14 cellular contexts compared by ENCODE assay signal in genomic region chrX:100980608-100981497, GRCh38. TPM values are rescaled to one million over a fixed set of nuclear protein-coding genes. Genes with fewer than 3 reads are reported as not detected.
A peak's percentile ranks its signal among the peaks of the same experiment; 100 is the strongest.
DNase-seq lines count a peak whose midpoint lies in the region; ATAC-seq and TF ChIP-seq lines count a peak whose summit lies in the region.
"Had no signal": no experiment of that assay in that cellular context is flagged by ENCODE, and none has a peak within 500 bp of the region (broad histone marks: within the 10 kb centered on the region; RNA-seq: fewer than 3 reads in every experiment).

No MANE protein-coding gene starts in this region.

- H3K9me3 ChIP-seq in trophoblast cell (ENCODE audit: insufficient read depth, low read depth, low read length), result no peaks in the 10 kb centered on the region
- H3K9me3 ChIP-seq: esophagus muscularis mucosa had no signal

- intact Hi-C loops in Calu3 (cut with micrococcal nuclease; ENCODE audit: unreplicated experiment), result no loop called here

- no peak overlapping the region for H3K14ac ChIP-seq in trophoblast cell (ENCODE audit: low read length)

- no peak overlapping the region for H2AFZ ChIP-seq in trophoblast cell (ENCODE audit: insufficient read depth, low read length, poor library complexity)

- H3K79me1 ChIP-seq in trophoblast cell (ENCODE audit: low read length), result peaks cover 3% of the 10 kb centered on the region

- H2AK5ac ChIP-seq in trophoblast cell (ENCODE audit: low read length), result no peak overlapping the region

- H2BK12ac ChIP-seq in trophoblast cell (ENCODE audit: low read length), result no peak overlapping the region

- no peak overlapping the region for H4K12ac ChIP-seq in trophoblast cell (ENCODE audit: low read depth, low read length)

- H3K4me1 ChIP-seq in trophoblast cell (ENCODE audit: control insufficient read depth in 1 of 2, insufficient read depth in 2 of 2, low read length in 2 of 2), result peaks cover 0 to 2% of the 10 kb centered on the region in 2 experiments
- H3K4me1 ChIP-seq: esophagus muscularis mucosa had no signal

- H3K27ac Mint-ChIP-seq in Calu3 (ENCODE audit: unreplicated experiment), result peak overlapping the region; percentile 83

- H3K27ac ChIP-seq in RWPE1 (peak overlapping the region; percentile 12; the same call in 1 of the 2 replicates), trophoblast cell (ENCODE audit: low read depth, low read length) (no peak overlapping the region)
- H3K27ac ChIP-seq: cardiac muscle cell, esophagus muscularis mucosa had no signal

- H3K9ac ChIP-seq in trophoblast cell (ENCODE audit: low read length), result no peak overlapping the region

- H2BK5ac ChIP-seq in trophoblast cell (ENCODE audit: low read depth, low read length, poor library complexity), result peak overlapping the region; percentile 13

- no CpG with 5 or more reads among the region's 6 CpGs for WGBS in trophoblast cell (ENCODE audit: extremely low coverage, insufficient coverage, insufficient read length)

- no peak overlapping the region for H3K4ac ChIP-seq in trophoblast cell (ENCODE audit: low read depth, low read length)

- no peak for TF ChIP-seq CTCF in Calu3 (IDR thresholded peaks at IDR 0.05; ENCODE audit: unreplicated experiment)
- TF ChIP-seq CTCF in RWPE1 (conservative IDR thresholded peaks at IDR 0.05; ENCODE audit: low read depth), result no peak

- H3K27me3 Mint-ChIP-seq in Calu3 (ENCODE audit: unreplicated experiment), result no peaks in the 10 kb centered on the region

- BruUV-seq in Calu3 (replicated peaks; lab: Mats Ljungman, UMichigan), result no TSS peak

- no peak overlapping the region for H4K8ac ChIP-seq in trophoblast cell (ENCODE audit: low read depth, low read length)

- peaks cover 12% of the 10 kb centered on the region for H3K36me3 Mint-ChIP-seq in Calu3 (ENCODE audit: insufficient read depth, unreplicated experiment)

- no peak overlapping the region for H3K4me3 Mint-ChIP-seq in Calu3 (ENCODE audit: low read depth, unreplicated experiment)

- H3K23ac ChIP-seq in trophoblast cell (ENCODE audit: low read length), result no peak overlapping the region

- H3K79me2 ChIP-seq in trophoblast cell (ENCODE audit: control insufficient read depth, insufficient read depth, low read length, poor library complexity), result no peaks in the 10 kb centered on the region

- no peak overlapping the region for H3K4me2 ChIP-seq in trophoblast cell (ENCODE audit: low read length)

- no peak overlapping the region for H3K18ac ChIP-seq in trophoblast cell (ENCODE audit: low read length)

- POLR2A ChIA-PET in RWPE1 (lab: Yijun Ruan, JAX; ENCODE audit: low non-redundant PET), result no interaction called here

- no peaks in the 10 kb centered on the region for H3K27me3 ChIP-seq in trophoblast cell (ENCODE audit: insufficient read depth, low read length)
- H3K27me3 ChIP-seq: cardiac muscle cell, esophagus muscularis mucosa had no signal

- H3K4me3 ChIP-seq in trophoblast cell (ENCODE audit: low read depth, low read length), result no peak overlapping the region
- H3K4me3 ChIP-seq: cardiac muscle cell, esophagus muscularis mucosa had no signal

- ATAC-seq in esophagus mucosa, result peak; percentile 84
- ATAC-seq in GM21576 (IDR thresholded peaks at IDR 0.05; ENCODE audit: unreplicated experiment), result no peak
- ATAC-seq: left colon had no signal

- no peaks in the 10 kb centered on the region for H3K36me3 ChIP-seq in trophoblast cell (ENCODE audit: control insufficient read depth in 1 of 2, insufficient read depth in 2 of 2, low read length in 2 of 2)
- H3K36me3 ChIP-seq: cardiac muscle cell had no signal

- DNase-seq in Calu3 (peak; percentile 85), RWPE1 (ENCODE audit: low spot score) (peak; percentile 4), trophoblast cell (no peak), DMS 273 treated with DMSO at 0.1 percent for 48 hours (lab: John Stamatoyannopoulos, UW) (no peak)
- DNase-seq in activated T-cell treated with anti-CD3 and anti-CD28 coated beads, Interleukin-2, amount 50 U/mL, for 48 hours, result no peak
- no peak for DNase-seq in activated CD4-positive, CD25-positive, alpha-beta regulatory T cell treated with anti-CD3 and anti-CD28 coated beads, Interleukin-2, amount 50 U/mL, for 72 hours
- DNase-seq: left colon; NCI-H1417 treated with DMSO at 0.1 percent for 48 hours; stimulated activated CD4-positive, alpha-beta T cell treated with anti-CD3 and anti-CD28 coated beads, Interleukin-4, amount 100 ng/mL, for 1 hour had no signal

- H2BK120ac ChIP-seq in trophoblast cell (ENCODE audit: insufficient read depth, low read length, poor library complexity), result no peak overlapping the region

- H3K9me3 Mint-ChIP-seq in Calu3 (ENCODE audit: low read depth, unreplicated experiment), result peaks cover 2% of the 10 kb centered on the region

- peaks cover 19% of the 10 kb centered on the region for H3K4me1 Mint-ChIP-seq in Calu3 (ENCODE audit: low read depth, unreplicated experiment)

- CTCF ChIA-PET in Calu3 (lab: Charles Lee) (interaction anchor here (1.3 kb wide), 1 partner anchor 54 kb away, joined by 3 read pairs; no protein-coding TSS in a partner anchor), RWPE1 (lab: Yijun Ruan, JAX) (no interaction called here)

- no peak overlapping the region for H4K91ac ChIP-seq in trophoblast cell (ENCODE audit: low read depth, low read length)

RNA-seq across cellular contexts. Expression of gene ARL13A, which starts 11.3 kb away (rescaled TPM):
- not detected in 2 replicates for total RNA-seq in Calu3 (2022)
- not detected for total RNA-seq in esophagus mucosa
- not detected in 2 replicates for polyA plus RNA-seq in trophoblast cell (2013)
- total RNA-seq: esophagus muscularis mucosa, left colon, omental fat pad had no signal
- polyA plus RNA-seq: cardiac muscle cell had no signal

RNA-seq across cellular contexts. Expression of gene XKRX, which starts 52.1 kb away (rescaled TPM):
- total RNA-seq in Calu3 (2022) (0.33 and 0.83 TPM in 2 replicates), esophagus mucosa (3.7 TPM)
- 0.16 and 0.17 TPM in 2 replicates for polyA plus RNA-seq in trophoblast cell (2013)

Comparison
In these comparisons a context has a peak if more than half of its experiments do, and no peak if none do; other contexts are left out.
1. DNase-seq: peak in Calu3 (single experiment) and RWPE1 (single experiment); none in trophoblast cell (0 of 2), DMS 273 treated with DMSO at 0.1 percent for 48 hours (single experiment), activated T-cell treated with anti-CD3 and anti-CD28 coated beads, Interleukin-2, amount 50 U/mL, for 48 hours (0 of 2) and activated CD4-positive, CD25-positive, alpha-beta regulatory T cell treated with anti-CD3 and anti-CD28 coated beads, Interleukin-2, amount 50 U/mL, for 72 hours (single experiment).